Comparison of ENCODE assay signal across 18 cellular contexts in the genomic region with DNA sequence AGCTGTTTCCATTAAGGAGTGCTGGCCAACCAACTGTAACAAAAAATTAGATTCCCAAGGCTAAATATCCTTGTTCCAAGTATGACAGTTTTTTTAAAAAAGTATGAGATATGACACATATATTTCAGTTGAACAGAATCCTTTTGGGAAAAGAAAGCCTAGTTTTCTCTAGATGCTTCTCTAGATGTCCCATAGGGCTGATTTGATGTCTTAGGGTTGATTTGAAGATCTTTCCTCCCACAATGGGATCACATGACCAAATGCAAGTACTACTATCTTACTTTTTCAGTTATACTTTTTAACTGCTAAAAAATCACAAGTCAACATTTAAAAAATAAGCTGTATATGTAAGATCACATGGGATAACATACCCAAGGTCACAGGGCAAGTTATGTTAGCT. TPM values are rescaled to one million over a fixed set of nuclear protein-coding genes. Genes with fewer than 3 reads are reported as not detected.
DNase-seq lines count a peak whose midpoint lies in the region; ATAC-seq and TF ChIP-seq lines count a peak whose summit lies in the region.
"Had no signal": no experiment of that assay in that cellular context is flagged by ENCODE, and none has a peak within 500 bp of the region (broad histone marks: within the 10 kb centered on the region; RNA-seq: fewer than 3 reads in every experiment).

No MANE protein-coding gene starts in this region.

- H3K36me3 ChIP-seq in upper lobe of right lung (peaks cover 12% of the 10 kb centered on the region), SK-N-SH (replicated peaks in 1 of 2; ENCODE audit: control insufficient read depth in 1 of 2, insufficient read depth in 2 of 2, low read length in 1 of 2) (peaks cover 8 to 9% of the 10 kb centered on the region in 2 experiments)

- TF ChIP-seq EP300 in SK-N-SH (IDR thresholded peaks at IDR 0.05; ENCODE audit: borderline replicate concordance in 1 of 2, low read depth in 1 of 2, low read length in 1 of 2), result no peak

- H3K9me3 ChIP-seq in upper lobe of right lung (no peaks in the 10 kb centered on the region), SK-N-SH (no peaks in the 10 kb centered on the region)
- H3K9me3 ChIP-seq: stomach had no signal

- peaks cover 17% of the 10 kb centered on the region for H4K20me1 ChIP-seq in SK-N-SH (ENCODE audit: insufficient read depth)

- peaks cover 80% of the 10 kb centered on the region for H3K79me2 ChIP-seq in SK-N-SH (ENCODE audit: insufficient read depth)

- H3K27ac ChIP-seq in upper lobe of right lung (peak overlapping the region; percentile 1), SK-N-SH (ENCODE audit: low read depth in 2 of 2, low read length in 1 of 2) (no peak overlapping the region)

- H3K9me3 Mint-ChIP-seq in activated naive CD4-positive, alpha-beta T cell treated with anti-CD3 and anti-CD28 coated beads, Interleukin-2, amount 50 U/mL, for 72 hours, result no peaks in the 10 kb centered on the region
- no peaks in the 10 kb centered on the region for H3K9me3 Mint-ChIP-seq in activated T-helper 1 cell treated with anti-CD3 and anti-CD28 coated beads, Interleukin-12 subunit alpha, Interleukin-12 subunit beta, Interleukin-2, Interleukin-4 antibody, amounts not matched to agents 30 ng/mL and 10 ng/mL and 1 ng/mL, durations not matched to agents 14 hours and 24 hours and 36 hours
- H3K9me3 Mint-ChIP-seq: dendritic cell treated with granulocyte-macrophage colony-stimulating factor and Interleukin-4, amounts not matched to agents 40 ng/mL and 50 ng/mL, for 4 days had no signal

- TF ChIP-seq CTCF in fibroblast of pulmonary artery (IDR thresholded peaks at IDR 0.05; ENCODE audit: low read length, missing control alignments) (no peak), upper lobe of right lung (IDR thresholded peaks at IDR 0.05) (no peak), SK-N-SH (IDR thresholded peaks at IDR 0.05) (no peak)

- POLR2A ChIA-PET in SK-N-SH (lab: Yijun Ruan, JAX), result no interaction called here

- peaks cover 2% of the 10 kb centered on the region for H3K27me3 Mint-ChIP-seq in activated T-helper 1 cell treated with anti-CD3 and anti-CD28 coated beads, Interleukin-12 subunit alpha, Interleukin-12 subunit beta, Interleukin-2, Interleukin-4 antibody, amounts not matched to agents 30 ng/mL and 10 ng/mL and 1 ng/mL, durations not matched to agents 14 hours and 24 hours and 36 hours (ENCODE audit: insufficient read depth)
- H3K27me3 Mint-ChIP-seq: dendritic cell treated with granulocyte-macrophage colony-stimulating factor and Interleukin-4, amounts not matched to agents 40 ng/mL and 50 ng/mL, for 4 days had no signal

- ATAC-seq in activated naive CD4-positive, alpha-beta T cell treated with anti-CD3 and anti-CD28 coated beads, Interleukin-2, amount 50 U/mL, for 72 hours, result no peak
- ATAC-seq in upper lobe of right lung (no peak), GM21367 (IDR thresholded peaks at IDR 0.05; ENCODE audit: unreplicated experiment) (no peak), GM21526 (IDR thresholded peaks at IDR 0.05; ENCODE audit: low FRiP score, unreplicated experiment) (no peak)
- ATAC-seq: activated CD4-positive, CD25-positive, alpha-beta regulatory T cell treated with anti-CD3 and anti-CD28 coated beads, Interleukin-2, amount 50 U/mL, for 24 hours had no signal

- peaks cover 28 to 66% of the 10 kb centered on the region in 2 donors for H3K36me3 Mint-ChIP-seq in activated naive CD4-positive, alpha-beta T cell treated with anti-CD3 and anti-CD28 coated beads, Interleukin-2, amount 50 U/mL, for 72 hours
- H3K36me3 Mint-ChIP-seq in activated T-helper 1 cell treated with anti-CD3 and anti-CD28 coated beads, Interleukin-12 subunit alpha, Interleukin-12 subunit beta, Interleukin-2, Interleukin-4 antibody, amounts not matched to agents 30 ng/mL and 10 ng/mL and 1 ng/mL, durations not matched to agents 14 hours and 24 hours and 36 hours (ENCODE audit: low read depth), result peaks cover 56% of the 10 kb centered on the region

- peak overlapping the region; percentile 83 to 95 for H3K27ac Mint-ChIP-seq in activated naive CD4-positive, alpha-beta T cell treated with anti-CD3 and anti-CD28 coated beads, Interleukin-2, amount 50 U/mL, for 72 hours
- peak overlapping the region; percentile 50 for H3K27ac Mint-ChIP-seq in activated T-helper 1 cell treated with anti-CD3 and anti-CD28 coated beads, Interleukin-12 subunit alpha, Interleukin-12 subunit beta, Interleukin-2, Interleukin-4 antibody, amounts not matched to agents 30 ng/mL and 10 ng/mL and 1 ng/mL, durations not matched to agents 14 hours and 24 hours and 36 hours
- H3K27ac Mint-ChIP-seq: dendritic cell treated with granulocyte-macrophage colony-stimulating factor and Interleukin-4, amounts not matched to agents 40 ng/mL and 50 ng/mL, for 4 days had no signal

- peak overlapping the region; percentile 72 for H3K4me3 ChIP-seq in fibroblast of pulmonary artery (replicated peaks; ENCODE audit: low read depth, low read length)
- peak overlapping the region; percentile 8 for H3K4me3 ChIP-seq in upper lobe of right lung
- H3K4me3 ChIP-seq in SK-N-SH (ENCODE audit: low read depth in 2 of 2, low read length in 1 of 2), result no peak overlapping the region

- H3K9ac ChIP-seq in SK-N-SH, result no peak overlapping the region

- H3K4me1 Mint-ChIP-seq in activated T-helper 1 cell treated with anti-CD3 and anti-CD28 coated beads, Interleukin-12 subunit alpha, Interleukin-12 subunit beta, Interleukin-2, Interleukin-4 antibody, amounts not matched to agents 30 ng/mL and 10 ng/mL and 1 ng/mL, durations not matched to agents 14 hours and 24 hours and 36 hours (ENCODE audit: low read depth), result peaks cover 70% of the 10 kb centered on the region

- no peak for DNase-seq in activated naive CD4-positive, alpha-beta T cell treated with anti-CD3 and anti-CD28 coated beads, Interleukin-2, amount 50 U/mL, for 72 hours (ENCODE audit: low spot score in 2 of 2)
- no peak for DNase-seq in activated naive CD4-positive, alpha-beta T cell treated with Interleukin-2 at 50 U/mL for 16 hours
- DNase-seq in activated T-helper 1 cell treated with anti-CD3 and anti-CD28 coated beads, Interleukin-12 subunit alpha, Interleukin-12 subunit beta, Interleukin-2, Interleukin-4 antibody, amounts not matched to agents 30 ng/mL and 10 ng/mL and 1 ng/mL, durations not matched to agents 14 hours and 24 hours and 36 hours (ENCODE audit: low spot score), result no peak
- DNase-seq in fibroblast of pulmonary artery (ENCODE audit: low read depth) (no peak), upper lobe of right lung (no peak), SK-N-SH (no peak)
- DNase-seq: GDM1; HCEC 1CT; head of caudate nucleus; mesendoderm; NCI-H2227 treated with DMSO at 0.1 percent for 48 hours; SHP77 treated with DMSO at 0.1 percent for 48 hours; stimulated activated CD4-positive, alpha-beta T cell treated with anti-CD3 and anti-CD28 coated beads, Interleukin-15, amount 100 ng/mL, for 24 hours; stomach had no signal

- H3K4me1 ChIP-seq in upper lobe of right lung (peaks cover 53% of the 10 kb centered on the region), SK-N-SH (ENCODE audit: control insufficient read depth in 1 of 2, insufficient read depth in 2 of 2, low read depth in 1 of 2, low read length in 1 of 2) (peaks cover 12 to 21% of the 10 kb centered on the region in 2 experiments; a peak in 3 of 4 replicates)

- CTCF ChIA-PET in SK-N-SH (lab: Yijun Ruan, JAX), result interaction anchor here (1.5 kb wide), 1 partner anchor 105 kb away, joined by 7 read pairs; no protein-coding TSS in a partner anchor

- peak overlapping the region; percentile 100 for H3K4me3 Mint-ChIP-seq in activated T-helper 1 cell treated with anti-CD3 and anti-CD28 coated beads, Interleukin-12 subunit alpha, Interleukin-12 subunit beta, Interleukin-2, Interleukin-4 antibody, amounts not matched to agents 30 ng/mL and 10 ng/mL and 1 ng/mL, durations not matched to agents 14 hours and 24 hours and 36 hours
- H3K4me3 Mint-ChIP-seq: dendritic cell treated with granulocyte-macrophage colony-stimulating factor and Interleukin-4, amounts not matched to agents 40 ng/mL and 50 ng/mL, for 4 days had no signal

- no peak overlapping the region for H3K4me2 ChIP-seq in SK-N-SH

- intact Hi-C loops in activated T-helper 1 cell treated with anti-CD3 and anti-CD28 coated beads, Interleukin-12 subunit alpha, Interleukin-12 subunit beta, Interleukin-2, Interleukin-4 antibody, amounts not matched to agents 30 ng/mL and 10 ng/mL and 1 ng/mL, durations not matched to agents 14 hours and 24 hours and 36 hours (cut with micrococcal nuclease), result loop anchor here (10.0 kb wide), 1 partner anchor 1384 kb away; a partner anchor contains a TSS
- intact Hi-C loops in upper lobe of right lung (cut with DNase I), result no loop called here

- no peak overlapping the region for H2AFZ ChIP-seq in SK-N-SH (ENCODE audit: low read depth)

- no peaks in the 10 kb centered on the region for H3K27me3 ChIP-seq in upper lobe of right lung
- H3K27me3 ChIP-seq in SK-N-SH (ENCODE audit: insufficient read depth), result no peaks in the 10 kb centered on the region
- H3K27me3 ChIP-seq: stomach had no signal

- TF ChIP-seq RAD21 in SK-N-SH (IDR thresholded peaks at IDR 0.05; ENCODE audit: low read length), result no peak

- H3F3A ChIP-seq in SK-N-SH (replicated peaks; ENCODE audit: insufficient read depth), result peaks cover 19% of the 10 kb centered on the region

- H3K9me2 ChIP-seq in SK-N-SH, result no peaks in the 10 kb centered on the region

TF ChIP-seq in SK-N-SH, 30 proteins besides CTCF, POLR2A, EP300 and RAD21 (continues in another document):
- TF ChIP-seq ELF1 (IDR thresholded peaks at IDR 0.05) (no peak), GATA2 (CRISPR knock-in tag; IDR thresholded peaks at IDR 0.05) (no peak)
- TF ChIP-seq, protein P1, sequence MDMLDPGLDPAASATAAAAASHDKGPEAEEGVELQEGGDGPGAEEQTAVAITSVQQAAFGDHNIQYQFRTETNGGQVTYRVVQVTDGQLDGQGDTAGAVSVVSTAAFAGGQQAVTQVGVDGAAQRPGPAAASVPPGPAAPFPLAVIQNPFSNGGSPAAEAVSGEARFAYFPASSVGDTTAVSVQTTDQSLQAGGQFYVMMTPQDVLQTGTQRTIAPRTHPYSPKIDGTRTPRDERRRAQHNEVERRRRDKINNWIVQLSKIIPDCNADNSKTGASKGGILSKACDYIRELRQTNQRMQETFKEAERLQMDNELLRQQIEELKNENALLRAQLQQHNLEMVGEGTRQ (IDR thresholded peaks at IDR 0.05; ENCODE audit: borderline replicate concordance, low read depth, low read length), result no peak

RNA-seq across cellular contexts. Expression of a gene that starts 3.7 kb away (rescaled TPM):
- 100 to 1,000 TPM; 334 to 524 TPM for total RNA-seq in activated naive CD4-positive, alpha-beta T cell treated with anti-CD3 and anti-CD28 coated beads, Interleukin-2, amount 50 U/mL, for 72 hours
- total RNA-seq in activated T-helper 1 cell treated with anti-CD3 and anti-CD28 coated beads, Interleukin-12 subunit alpha, Interleukin-12 subunit beta, Interleukin-2, Interleukin-4 antibody, amounts not matched to agents 30 ng/mL and 10 ng/mL and 1 ng/mL, durations not matched to agents 14 hours and 24 hours and 36 hours, result 415 and 417 TPM in 2 replicates
- total RNA-seq in upper lobe of right lung, result 184 TPM
- polyA plus RNA-seq in SK-N-SH (2012; rRNA removed), result 20.1 and 25.5 TPM in 2 replicates
- 33.9 and 38.2 TPM in 2 replicates for polyA plus RNA-seq in SK-N-SH (2012; cell fraction: cytosol; rRNA removed)
- 12.6 and 34.2 TPM in 2 replicates for polyA plus RNA-seq in SK-N-SH (2012; cell fraction: nucleus; rRNA removed)

Comparison
In these comparisons a context has a peak if more than half of its experiments do, and no peak if none do; other contexts are left out.
1. H3K4me3 ChIP-seq: peak in fibroblast of pulmonary artery (single experiment) and upper lobe of right lung (single experiment); none in SK-N-SH (0 of 2).